In the genomic region with DNA sequence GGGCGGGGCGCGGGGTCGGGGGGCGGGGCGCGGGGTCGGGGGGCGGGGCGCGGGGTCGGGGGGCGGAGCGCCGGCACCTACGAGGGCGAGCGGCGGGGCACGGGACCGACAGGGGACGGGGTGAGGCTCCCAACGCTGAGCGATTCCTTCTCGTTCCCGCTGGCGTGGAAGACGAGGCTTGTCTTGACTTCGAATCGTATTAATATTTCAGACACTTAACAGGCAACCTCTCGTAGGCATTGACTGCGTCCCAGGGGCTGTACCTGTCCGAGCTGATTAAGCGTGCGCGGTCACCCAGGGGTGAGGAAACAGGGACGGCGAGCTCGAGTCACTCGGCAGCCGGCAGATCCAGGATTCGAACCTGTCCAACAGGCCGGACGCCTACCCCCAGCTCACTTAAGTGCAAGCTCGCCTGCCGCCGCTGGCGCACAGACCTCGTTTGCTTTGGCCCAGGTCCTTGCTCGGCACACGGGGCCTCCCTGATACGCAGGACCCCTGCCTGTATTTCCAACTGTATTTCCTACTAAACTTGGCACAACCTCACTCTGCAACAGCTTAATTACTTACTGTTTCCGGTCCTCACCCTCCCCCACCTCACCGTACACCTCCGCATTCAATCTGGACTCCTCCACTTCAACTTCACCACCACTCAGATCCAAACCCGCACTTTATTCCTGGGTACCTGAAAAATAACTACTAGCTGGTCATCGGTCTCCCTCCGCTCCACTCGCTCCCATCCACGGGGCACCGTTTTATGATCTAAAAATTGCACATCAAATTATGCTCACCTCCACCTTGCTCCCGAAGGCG, we compare ENCODE assay signal across 8 cellular contexts. TPM values are rescaled to one million over a fixed set of nuclear protein-coding genes. Genes with fewer than 3 reads are reported as not detected.
DNase-seq lines count a peak whose midpoint lies in the region; ATAC-seq, FAIRE-seq and TF ChIP-seq lines count a peak whose summit lies in the region.

No MANE protein-coding gene starts in this region.

- H2BK120ac ChIP-seq in trophoblast cell (ENCODE audit: insufficient read depth, low read length, poor library complexity) = peak overlapping the region; percentile 16

- peak overlapping the region; percentile 99 for H2AFZ ChIP-seq in trophoblast cell (ENCODE audit: insufficient read depth, low read length, poor library complexity)

- peak overlapping the region; percentile 60 for H3K18ac ChIP-seq in trophoblast cell (ENCODE audit: low read length)

- TF ChIP-seq POLR2A in A549 (IDR thresholded peaks at IDR 0.05; ENCODE audit: low read length) = peak; percentile 62

- WGBS in A549 (ENCODE audit: missing lambda C conversion rate) = 37% methylated on average over 24 of the region's 63 CpGs
- whole genome bisulfite sequencing in heart right ventricle, 2 donors = 11 to 13% methylated on average over 48 to 54 of the region's 63 CpGs
- WGBS in trophoblast cell (ENCODE audit: extremely low coverage, insufficient coverage, insufficient read length) = no CpG with 5 or more reads among the region's 63 CpGs

- peaks cover 13% of the 10 kb centered on the region for H3K79me1 ChIP-seq in trophoblast cell (ENCODE audit: low read length)

- H2AK5ac ChIP-seq in trophoblast cell (ENCODE audit: low read length) = peak overlapping the region; percentile 32

- peak overlapping the region; percentile 17 for H2BK5ac ChIP-seq in trophoblast cell (ENCODE audit: low read depth, low read length, poor library complexity)

- TF ChIP-seq RAD21 in A549 (conservative IDR thresholded peaks at IDR 0.05 in 1 of 2, IDR thresholded peaks at IDR 0.05 in 1 of 2) = no peak

- no peak for FAIRE-seq in A549 (lab: Jason Lieb, UNC)

- peak overlapping the region; percentile 2 for H3K4ac ChIP-seq in trophoblast cell (ENCODE audit: low read depth, low read length)

- H3K9me3 Mint-ChIP-seq in activated naive CD8-positive, alpha-beta T cell (ENCODE audit: low read depth) = no peaks in the 10 kb centered on the region

- no peak for TF ChIP-seq EP300 in A549 (IDR thresholded peaks at IDR 0.05)

- H3K27me3 ChIP-seq in heart right ventricle = no peaks in the 10 kb centered on the region
- H3K27me3 ChIP-seq in trophoblast cell (ENCODE audit: insufficient read depth, low read length) = no peaks in the 10 kb centered on the region

- peaks cover 12% of the 10 kb centered on the region for H3K36me3 Mint-ChIP-seq in activated naive CD8-positive, alpha-beta T cell

- H3K4me2 ChIP-seq in A549 (peak overlapping the region; percentile 83), trophoblast cell (ENCODE audit: low read length) (peak overlapping the region; percentile 77)

- ATAC-seq in A549 = peak; percentile 49 to 72
- ATAC-seq in GM18519 (IDR thresholded peaks at IDR 0.05; ENCODE audit: low FRiP score, unreplicated experiment) = peak; percentile 8
- ATAC-seq in HG03025 (IDR thresholded peaks at IDR 0.05; ENCODE audit: low FRiP score, unreplicated experiment) = peak; percentile 29
- ATAC-seq in heart right ventricle = peak in 7 of 8 donors; percentile 1 to 74 (median 63)

- H2BK12ac ChIP-seq in trophoblast cell (ENCODE audit: low read length) = peak overlapping the region; percentile 65

- peak overlapping the region; percentile 95 for H3K14ac ChIP-seq in trophoblast cell (ENCODE audit: low read length)

- peak overlapping the region; percentile 76 for H3K27ac Mint-ChIP-seq in activated naive CD8-positive, alpha-beta T cell

- peak overlapping the region; percentile 87 for H3K4me3 Mint-ChIP-seq in activated naive CD8-positive, alpha-beta T cell

- H4K12ac ChIP-seq in trophoblast cell (ENCODE audit: low read depth, low read length) = peak overlapping the region; percentile 98

- peaks cover 38% of the 10 kb centered on the region for H3K4me1 Mint-ChIP-seq in activated naive CD8-positive, alpha-beta T cell (ENCODE audit: low read depth)

- no peaks in the 10 kb centered on the region for H3K27me3 Mint-ChIP-seq in activated naive CD8-positive, alpha-beta T cell

- H3K36me3 ChIP-seq in heart right ventricle (peaks cover 0 to 8% (median under 1%) of the 10 kb centered on the region in 9 donors), trophoblast cell (ENCODE audit: control insufficient read depth in 1 of 2, insufficient read depth in 2 of 2, low read length in 2 of 2) (no peaks in the 10 kb centered on the region)

- peak overlapping the region; percentile 72 for H4K91ac ChIP-seq in trophoblast cell (ENCODE audit: low read depth, low read length)

- H4K8ac ChIP-seq in trophoblast cell (ENCODE audit: low read depth, low read length) = peak overlapping the region; percentile 85

- intact Hi-C loops in heart right ventricle (cut with DNase I) = loop anchor here in 4 of 10 donors (10.0 kb wide), 3 partner anchors 212 to 232 kb away; no protein-coding TSS in a partner anchor

- POLR2A ChIA-PET in A549 (lab: Yijun Ruan, JAX) = interaction anchor here (0.6 to 1.6 kb wide), 3 partner anchors 14 to 228 kb away, joined by 3 to 7 read pairs (median 3); partner anchors contain the start of gene CHCHD6

- H3K4me3 ChIP-seq in A549 = peak overlapping the region; percentile 90
- peak overlapping the region; percentile 46 to 91 (median 70) for H3K4me3 ChIP-seq in heart right ventricle
- H3K4me3 ChIP-seq in trophoblast cell (ENCODE audit: low read depth, low read length) = peak overlapping the region; percentile 79

- H3K79me2 ChIP-seq in trophoblast cell (ENCODE audit: control insufficient read depth, insufficient read depth, low read length, poor library complexity) = peaks cover 13% of the 10 kb centered on the region

- peak; percentile 59 to 72 for DNase-seq in A549 (ENCODE audit: low read depth in 1 of 2, low spot score in 1 of 2)
- DNase-seq in NCI-H345 (lab: John Stamatoyannopoulos, UW) = peak; percentile 66
- DNase-seq in heart right ventricle = peak; percentile 55 to 59
- peak; percentile 88 to 90 for DNase-seq in trophoblast cell
- no peak for DNase-seq in EL

- H3K9ac ChIP-seq in trophoblast cell (ENCODE audit: low read length) = peak overlapping the region; percentile 78

- H3K27ac ChIP-seq in A549 = peak overlapping the region; percentile 76 to 99
- peak overlapping the region; percentile 78 to 99 (median 86) for H3K27ac ChIP-seq in heart right ventricle
- peak overlapping the region; percentile 58 for H3K27ac ChIP-seq in trophoblast cell (ENCODE audit: low read depth, low read length)

- H3K9me3 ChIP-seq in A549 = no peaks in the 10 kb centered on the region
- H3K9me3 ChIP-seq in heart right ventricle = no peaks in the 10 kb centered on the region
- H3K9me3 ChIP-seq in trophoblast cell (ENCODE audit: insufficient read depth, low read depth, low read length) = no peaks in the 10 kb centered on the region

- no peak for TF ChIP-seq CTCF in A549 (IDR thresholded peaks at IDR 0.05)
- TF ChIP-seq CTCF in heart right ventricle (IDR thresholded peaks at IDR 0.05) = no peak

- CTCF ChIA-PET in A549 (lab: Yijun Ruan, JAX) = interaction anchor here (0.6 to 0.9 kb wide), 5 partner anchors 11 to 588 kb away, joined by 3 to 4 read pairs (median 3); no protein-coding TSS in a partner anchor

- H3K23ac ChIP-seq in trophoblast cell (ENCODE audit: low read length) = no peak overlapping the region

- peaks cover 28% of the 10 kb centered on the region for H3K4me1 ChIP-seq in A549
- H3K4me1 ChIP-seq in heart right ventricle = peaks cover 28 to 48% (median 42%) of the 10 kb centered on the region in 9 donors
- peaks cover 17 to 27% of the 10 kb centered on the region in 2 experiments for H3K4me1 ChIP-seq in trophoblast cell (ENCODE audit: control insufficient read depth in 1 of 2, insufficient read depth in 2 of 2, low read length in 2 of 2)

TF ChIP-seq in A549, 52 proteins besides CTCF, POLR2A, EP300 and RAD21 (continues in another document):
- TF ChIP-seq HOXA7 (CRISPR knock-in tag; IDR thresholded peaks at IDR 0.05) = no peak
- TF ChIP-seq, protein P1, sequence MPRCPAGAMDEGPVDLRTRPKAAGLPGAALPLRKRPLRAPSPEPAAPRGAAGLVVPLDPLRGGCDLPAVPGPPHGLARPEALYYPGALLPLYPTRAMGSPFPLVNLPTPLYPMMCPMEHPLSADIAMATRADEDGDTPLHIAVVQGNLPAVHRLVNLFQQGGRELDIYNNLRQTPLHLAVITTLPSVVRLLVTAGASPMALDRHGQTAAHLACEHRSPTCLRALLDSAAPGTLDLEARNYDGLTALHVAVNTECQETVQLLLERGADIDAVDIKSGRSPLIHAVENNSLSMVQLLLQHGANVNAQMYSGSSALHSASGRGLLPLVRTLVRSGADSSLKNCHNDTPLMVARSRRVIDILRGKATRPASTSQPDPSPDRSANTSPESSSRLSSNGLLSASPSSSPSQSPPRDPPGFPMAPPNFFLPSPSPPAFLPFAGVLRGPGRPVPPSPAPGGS (IDR thresholded peaks at IDR 0.05) = no peak
- TF ChIP-seq PHF8 (IDR thresholded peaks at IDR 0.05; ENCODE audit: borderline replicate concordance, low read depth) = peak; percentile 44; the same call in 1 of the 2 replicates

RNA-seq across cellular contexts. Expression of gene ZXDC, which starts 0.7 kb away (rescaled TPM):
- polyA plus RNA-seq in A549 (2011; rRNA removed) (8.5 and 13.6 TPM in 2 replicates), A549 (2017; fragmentation: RNase III; extraction: RNeasy Plus Mini Kit Qiagen cat#74134 plus additional on column Dnase treatment) (5.8 to 6.1 TPM (median 6.0 TPM) in 3 replicates), heart right ventricle (10 to 100 TPM in 1 of 2 donors, 1 to 10 TPM in 1; 6.6 to 14.3 TPM)
- polyA plus RNA-seq in A549 (2012; cell fraction: cytosol; rRNA removed) = 6.0 and 7.9 TPM in 2 replicates
- 21.9 and 22.4 TPM in 2 replicates for polyA plus RNA-seq in A549 (2012; cell fraction: nucleus; rRNA removed)
- 27.0 and 28.7 TPM in 2 replicates for polyA minus RNA-seq in A549 (2011; rRNA and poly(A)+ RNA removed)
- total RNA-seq in heart right ventricle = 10 to 100 TPM; 15.2 to 25.4 (median 19.7) TPM
- 8.6 and 9.1 TPM in 2 replicates for polyA plus RNA-seq in trophoblast cell (2013)

RNA-seq across cellular contexts. Expression of gene UROC1, which starts 41.2 kb away (rescaled TPM):
- polyA plus RNA-seq in A549 (2011; rRNA removed) (not detected in 2 replicates), A549 (2017; fragmentation: RNase III; extraction: RNeasy Plus Mini Kit Qiagen cat#74134 plus additional on column Dnase treatment) (not detected in 3 replicates), heart right ventricle (under 1 TPM in 1 of 2 donors, not detected in 1; 0.01 TPM)
- not detected in 2 replicates for polyA plus RNA-seq in A549 (2012; cell fraction: cytosol; rRNA removed)
- polyA plus RNA-seq in A549 (2012; cell fraction: nucleus; rRNA removed) = 0.05 TPM in 1 of 2 replicates, not detected in the other
- polyA minus RNA-seq in A549 (2011; rRNA and poly(A)+ RNA removed) = not detected in 2 replicates
- not detected for total RNA-seq in heart right ventricle
- polyA plus RNA-seq in trophoblast cell (2013) = not detected in 2 replicates

RNA-seq across cellular contexts. Expression of gene CHST13, which starts 47.6 kb away (rescaled TPM):
- polyA plus RNA-seq in A549 (2011; rRNA removed) (0.26 and 0.30 TPM in 2 replicates), A549 (2017; fragmentation: RNase III; extraction: RNeasy Plus Mini Kit Qiagen cat#74134 plus additional on column Dnase treatment) (0.49 to 0.59 TPM (median 0.52 TPM) in 3 replicates), heart right ventricle (under 1 TPM; 0.12 to 0.15 TPM)
- 1.1 and 1.7 TPM in 2 replicates for polyA plus RNA-seq in A549 (2012; cell fraction: cytosol; rRNA removed)
- 1.4 and 2.9 TPM in 2 replicates for polyA plus RNA-seq in A549 (2012; cell fraction: nucleus; rRNA removed)
- polyA minus RNA-seq in A549 (2011; rRNA and poly(A)+ RNA removed) = 0.25 TPM in 1 of 2 replicates, not detected in the other
- total RNA-seq in heart right ventricle = 1 to 10 TPM in 1 of 10 donors, under 1 TPM in 9; 0.15 to 1.2 (median 0.53) TPM
- polyA plus RNA-seq in trophoblast cell (2013) = not detected in 2 replicates

Comparison
In these comparisons a context has a peak if more than half of its experiments do, and no peak if none do; other contexts are left out.
1. ATAC-seq: peak in every context shown above with its lines; median percentile 63 in heart right ventricle; 60 in A549; 29 in HG03025; 8 in GM18519.